ENCODE assay signal across 9 cellular contexts in the genomic region with DNA sequence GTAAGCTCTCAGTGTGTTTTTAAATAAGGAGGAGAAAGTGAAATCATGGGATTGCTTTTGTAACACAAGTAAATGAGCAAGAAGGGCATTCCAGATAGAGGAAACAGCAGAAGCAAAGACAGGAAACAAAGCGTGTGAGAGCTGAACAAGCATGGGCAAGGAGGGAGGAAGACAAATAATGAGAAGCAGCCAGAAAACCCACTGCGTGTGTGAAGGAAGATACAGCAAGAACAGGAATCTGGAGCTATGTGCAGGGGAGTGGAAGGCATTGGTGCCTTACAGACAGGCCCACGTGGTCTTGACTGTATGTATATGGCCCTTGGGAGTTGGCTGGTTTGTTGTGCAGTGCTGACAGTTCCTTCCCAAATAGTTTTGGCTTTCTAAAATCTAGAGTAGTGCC.
A peak's percentile ranks its signal among the peaks of the same experiment; 100 is the strongest.
DNase-seq lines count a peak whose midpoint lies in the region; ATAC-seq and TF ChIP-seq lines count a peak whose summit lies in the region.
"Had no signal": no experiment of that assay in that cellular context is flagged by ENCODE, and none has a peak within 500 bp of the region (broad histone marks: within the 10 kb centered on the region; RNA-seq: fewer than 3 reads in every experiment).

No MANE protein-coding gene starts in this region.

- intact Hi-C loops in activated CD4-positive, alpha-beta T cell treated with anti-CD3 and anti-CD28 coated beads for 36 hours (cut with DNase I, micrococcal nuclease) = loop anchor here in 1 of 2 experiments (5.0 kb wide), 1 partner anchor 262 kb away; no protein-coding TSS in a partner anchor
- intact Hi-C loops in sigmoid colon (cut with DNase I) = no loop called here

- 49 to 83% methylated on average over 3 of the region's 3 CpGs for WGBS in sigmoid colon, 2 donors

- no peak for DNase-seq in activated CD4-positive, alpha-beta T cell treated with anti-CD3 and anti-CD28 coated beads for 36 hours
- no peak for DNase-seq in activated CD4-positive, alpha-beta T cell treated with anti-CD3 and anti-CD28 coated beads, Interleukin-2, amount 50 U/mL, for 1 hour
- DNase-seq in SK-MEL-5 (ENCODE audit: low read depth, low spot score) (peak; percentile 52), fibroblast of peridontal ligament (ENCODE audit: extremely low read depth) (peak; percentile 68), NCI-H1436 (lab: John Stamatoyannopoulos, UW) (no peak), DMS79 treated with DMSO at 0.1 percent for 48 hours (lab: John Stamatoyannopoulos, UW) (no peak), sigmoid colon (no peak)
- DNase-seq: endodermal cell had no signal

- H3K9ac ChIP-seq in subcutaneous abdominal adipose tissue (ENCODE audit: low read length in 5 of 5) = peak overlapping the region in 2 of 5 donors; percentile 45 to 66

- H3K27ac Mint-ChIP-seq in activated CD4-positive, alpha-beta T cell treated with anti-CD3 and anti-CD28 coated beads for 36 hours = peak overlapping the region; percentile 75
- H3K27ac Mint-ChIP-seq: endodermal cell had no signal

- CTCF ChIA-PET in activated CD4-positive, alpha-beta T cell treated with anti-CD3 and anti-CD28 coated beads for 36 hours (lab: Charles Lee) = interaction anchor here (0.5 to 3.6 kb wide), 7 partner anchors 10 to 553 kb away, joined by 3 to 41 read pairs (median 4); no protein-coding TSS in a partner anchor

- H3K36me3 Mint-ChIP-seq in activated CD4-positive, alpha-beta T cell treated with anti-CD3 and anti-CD28 coated beads for 36 hours (ENCODE audit: low read depth) = peaks cover 34% of the 10 kb centered on the region

- peak overlapping the region; percentile 1 for H3K4me3 Mint-ChIP-seq in activated CD4-positive, alpha-beta T cell treated with anti-CD3 and anti-CD28 coated beads for 36 hours
- H3K4me3 Mint-ChIP-seq: endodermal cell had no signal

- H3K27ac ChIP-seq in subcutaneous abdominal adipose tissue (ENCODE audit: low read depth, low read length) (peak overlapping the region; percentile 50), sigmoid colon (peak overlapping the region in 1 of 4 donors; percentile 22)

- ATAC-seq in activated CD4-positive, alpha-beta T cell treated with anti-CD3 and anti-CD28 coated beads for 36 hours = peak; percentile 51

- peaks cover 63% of the 10 kb centered on the region for H3K4me1 Mint-ChIP-seq in activated CD4-positive, alpha-beta T cell treated with anti-CD3 and anti-CD28 coated beads for 36 hours

- no peaks in the 10 kb centered on the region for H3K27me3 ChIP-seq in subcutaneous abdominal adipose tissue (ENCODE audit: control insufficient read depth in 5 of 5, insufficient read depth in 4 of 5, low read length in 5 of 5)
- H3K27me3 ChIP-seq in sigmoid colon = no peaks in the 10 kb centered on the region

- H3K27me3 Mint-ChIP-seq in activated CD4-positive, alpha-beta T cell treated with anti-CD3 and anti-CD28 coated beads for 36 hours = no peaks in the 10 kb centered on the region

- H3K4me1 ChIP-seq in subcutaneous abdominal adipose tissue (ENCODE audit: control insufficient read depth in 5 of 5, insufficient read depth in 5 of 5, low read length in 5 of 5) = peaks cover 5 to 17% (median 12%) of the 10 kb centered on the region in 5 donors
- H3K4me1 ChIP-seq in sigmoid colon = peaks cover 0 to 6% (median 3%) of the 10 kb centered on the region in 4 donors

- no peak for TF ChIP-seq EP300 in sigmoid colon (IDR thresholded peaks at IDR 0.05)

- TF ChIP-seq POLR2A in sigmoid colon (IDR thresholded peaks at IDR 0.05) = no peak

- in situ Hi-C loops in SK-MEL-5 (cut with HindIII; ENCODE audit: low pct_unique_long_range_greater_than_20kb, low sequenced_read_pairs) = loop anchor here (25.0 kb wide), 1 partner anchor 257 kb away; no protein-coding TSS in a partner anchor

- peak overlapping the region in 1 of 5 donors; percentile 8 for H3K4me3 ChIP-seq in subcutaneous abdominal adipose tissue (ENCODE audit: low read depth in 1 of 5, low read length in 5 of 5)
- H3K4me3 ChIP-seq in sigmoid colon = no peak overlapping the region

- no peak for TF ChIP-seq CTCF in sigmoid colon (IDR thresholded peaks at IDR 0.05)

- no peaks in the 10 kb centered on the region for H3K9me3 ChIP-seq in subcutaneous abdominal adipose tissue (ENCODE audit: control insufficient read depth in 5 of 5, low read length in 5 of 5)
- H3K9me3 ChIP-seq in sigmoid colon = no peaks in the 10 kb centered on the region

- H3K9me3 Mint-ChIP-seq in activated CD4-positive, alpha-beta T cell treated with anti-CD3 and anti-CD28 coated beads for 36 hours (ENCODE audit: low read depth) = no peaks in the 10 kb centered on the region
- H3K9me3 Mint-ChIP-seq: endodermal cell had no signal

- POLR2A ChIA-PET in activated CD4-positive, alpha-beta T cell treated with anti-CD3 and anti-CD28 coated beads for 36 hours (lab: Charles Lee) = no interaction called here

- no peaks in the 10 kb centered on the region for H3K36me3 ChIP-seq in subcutaneous abdominal adipose tissue (ENCODE audit: control insufficient read depth in 5 of 5, insufficient read depth in 5 of 5, low read length in 5 of 5)
- no peaks in the 10 kb centered on the region for H3K36me3 ChIP-seq in sigmoid colon

Comparison
In these comparisons a context has a peak if more than half of its experiments do, and no peak if none do; other contexts are left out.
1. DNase-seq: peak in SK-MEL-5 (single experiment) and fibroblast of peridontal ligament (single experiment); none in activated CD4-positive, alpha-beta T cell treated with anti-CD3 and anti-CD28 coated beads for 36 hours (single experiment), activated CD4-positive, alpha-beta T cell treated with anti-CD3 and anti-CD28 coated beads, Interleukin-2, amount 50 U/mL, for 1 hour (single experiment), NCI-H1436 (single experiment), DMS79 treated with DMSO at 0.1 percent for 48 hours (single experiment) and sigmoid colon (single experiment).